ENCODE assay signal across 32 cellular contexts in the genomic region with DNA sequence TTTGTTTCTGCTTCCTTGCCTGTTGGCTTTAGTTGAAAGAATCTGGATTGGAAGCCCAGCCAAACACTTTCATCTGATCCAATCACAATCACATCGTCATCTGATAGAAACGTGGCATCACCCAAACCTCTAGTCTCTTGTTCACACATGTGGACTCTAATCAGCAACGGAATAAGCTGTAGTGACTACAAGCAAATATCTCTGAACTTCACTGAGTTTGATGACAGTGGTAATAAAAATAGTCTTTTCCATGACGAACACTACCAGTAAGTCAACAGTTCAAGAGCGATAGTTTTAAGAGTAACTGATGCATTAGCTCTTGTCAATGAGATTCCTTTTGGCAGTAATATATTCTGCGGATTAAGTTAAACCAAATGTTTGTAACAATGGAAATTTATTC. TPM values are rescaled to one million over a fixed set of nuclear protein-coding genes. Genes with fewer than 3 reads are reported as not detected.
"Had no signal": no experiment of that assay in that cellular context is flagged by ENCODE, and none has a peak within 500 bp of the region (broad histone marks: within the 10 kb centered on the region; RNA-seq: fewer than 3 reads in every experiment).

No MANE protein-coding gene starts in this region.

- H3K27me3 ChIP-seq: body of pancreas, brain microvascular endothelial cell, breast epithelium had no signal

- H3K4me3 ChIP-seq: adrenal gland, body of pancreas, breast epithelium had no signal

- H3K36me3 ChIP-seq: adrenal gland, brain microvascular endothelial cell, breast epithelium had no signal

- H3K36me3 Mint-ChIP-seq: activated CD8-positive, alpha-beta memory T cell treated with anti-CD3 and anti-CD28 coated beads, Interleukin-2, amount 10 ng/mL, durations not matched to agents 7 days and 5 days; activated naive CD4-positive, alpha-beta T cell treated with anti-CD3 and anti-CD28 coated beads, Interleukin-2, amount 50 U/mL, for 72 hours; activated naive CD8-positive, alpha-beta T cell treated with anti-CD3 and anti-CD28 coated beads for 36 hours had no signal

- ATAC-seq: activated CD4-positive, alpha-beta T cell treated with anti-CD3 and anti-CD28 coated beads for 36 hours; activated CD8-positive, alpha-beta memory T cell treated with anti-CD3 and anti-CD28 coated beads, Interleukin-2, amount 10 ng/mL, durations not matched to agents 7 days and 5 days; activated CD8-positive, alpha-beta T cell treated with anti-CD3 and anti-CD28 coated beads, Interleukin-2, amount 10 ng/mL, durations not matched to agents 7 days and 5 days; activated naive CD4-positive, alpha-beta T cell treated with anti-CD3 and anti-CD28 coated beads, Interleukin-2, amount 50 U/mL, for 72 hours; body of pancreas had no signal

- H3K9me3 ChIP-seq: adrenal gland, body of pancreas, breast epithelium had no signal

- H3K27ac ChIP-seq: adrenal gland, body of pancreas, brain microvascular endothelial cell, breast epithelium had no signal

- H3K4me1 ChIP-seq: adrenal gland, body of pancreas, breast epithelium had no signal

- DNase-seq: activated B cell treated with CpG ODN at 0.5 μM for 24 hours; activated CD4-positive, alpha-beta memory T cell treated with anti-CD3 and anti-CD28 coated beads, Interleukin-2, amount 10 ng/mL, durations not matched to agents 7 days and 5 days; activated CD4-positive, alpha-beta T cell treated with anti-CD3 and anti-CD28 coated beads for 36 hours; activated CD4-positive, alpha-beta T cell treated with anti-CD3 and anti-CD28 coated beads for 48 hours; activated CD4-positive, alpha-beta T cell treated with anti-CD3 and anti-CD28 coated beads, Interleukin-2, amount 10 ng/mL, durations not matched to agents 7 days and 5 days; activated CD4-positive, alpha-beta T cell treated with anti-CD3 and anti-CD28 coated beads, Interleukin-2, amount 50 U/mL, for 48 hours; activated CD4-positive, CD25-positive, alpha-beta regulatory T cell treated with anti-CD3 and anti-CD28 coated beads, Interleukin-2, amount 50 U/mL, for 72 hours; activated CD8-positive, alpha-beta memory T cell treated with anti-CD3 and anti-CD28 coated beads for 24 hours; activated CD8-positive, alpha-beta memory T cell treated with anti-CD3 and anti-CD28 coated beads, Interleukin-2, amount 10 ng/mL, durations not matched to agents 7 days and 5 days; activated CD8-positive, alpha-beta memory T cell treated with anti-CD3 and anti-CD28 coated beads, Interleukin-2, amount 50 U/mL, for 48 hours; activated CD8-positive, alpha-beta T cell treated with anti-CD3 and anti-CD28 coated beads, Interleukin-2, amount 10 ng/mL, durations not matched to agents 7 days and 5 days; activated effector memory CD4-positive, alpha-beta T cell treated with Interleukin-2 at 50 U/mL for 16 hours; activated gamma-delta T cell; activated naive CD4-positive, alpha-beta T cell treated with anti-CD3 and anti-CD28 coated beads, Interleukin-2, amount 50 U/mL, for 16 hours; activated naive CD4-positive, alpha-beta T cell treated with Interleukin-2 at 50 U/mL for 16 hours; activated naive CD8-positive, alpha-beta T cell treated with anti-CD3 and anti-CD28 coated beads for 36 hours; activated T-cell treated with anti-CD3 and anti-CD28 coated beads, Interleukin-2, amount 50 U/mL, for 24 hours; activated T-cell treated with anti-CD3 and anti-CD28 coated beads, Interleukin-2, amount 50 U/mL, for 48 hours; adrenal gland; amniotic stem cell; aorta; body of pancreas; brain microvascular endothelial cell; central memory CD4-positive, alpha-beta T cell; T-helper 1 cell; T-helper 2 cell; T-helper 9 cell had no signal

- H3K4me3 Mint-ChIP-seq: activated B cell treated with CpG ODN at 0.5 μM for 24 hours; activated CD4-positive, alpha-beta memory T cell treated with anti-CD3 and anti-CD28 coated beads, Interleukin-2, amount 10 ng/mL, durations not matched to agents 7 days and 5 days; activated CD4-positive, alpha-beta T cell treated with anti-CD3 and anti-CD28 coated beads for 36 hours; activated CD4-positive, alpha-beta T cell treated with anti-CD3 and anti-CD28 coated beads, Interleukin-2, amount 10 ng/mL, durations not matched to agents 7 days and 5 days; activated CD8-positive, alpha-beta memory T cell treated with anti-CD3 and anti-CD28 coated beads, Interleukin-2, amount 10 ng/mL, durations not matched to agents 7 days and 5 days; activated CD8-positive, alpha-beta T cell treated with anti-CD3 and anti-CD28 coated beads, Interleukin-2, amount 10 ng/mL, durations not matched to agents 7 days and 5 days; activated naive CD8-positive, alpha-beta T cell treated with anti-CD3 and anti-CD28 coated beads for 36 hours; activated T-cell treated with anti-CD3 and anti-CD28 coated beads, Interleukin-2, amount 50 U/mL, for 24 hours; T-helper 1 cell treated with Interleukin-12 subunit alpha and Interleukin-12 subunit beta and Interleukin-4 antibody, amounts not matched to agents 30 μg/mL and 1 μg/mL, for 36 hours; T-helper 2 cell treated with Interferon-gamma antibody and Interleukin-4, amounts not matched to agents 5 μg/mL and 100 μg/mL, for 36 hours had no signal

- H3K9me3 Mint-ChIP-seq: activated B cell treated with CpG ODN at 0.5 μM for 24 hours; activated CD4-positive, alpha-beta memory T cell treated with anti-CD3 and anti-CD28 coated beads, Interleukin-2, amount 10 ng/mL, durations not matched to agents 7 days and 5 days; activated CD4-positive, alpha-beta T cell treated with anti-CD3 and anti-CD28 coated beads, Interleukin-2, amount 10 ng/mL, durations not matched to agents 7 days and 5 days; activated naive CD4-positive, alpha-beta T cell treated with anti-CD3 and anti-CD28 coated beads, Interleukin-2, amount 50 U/mL, for 72 hours; activated naive CD8-positive, alpha-beta T cell treated with anti-CD3 and anti-CD28 coated beads for 36 hours; activated T-cell treated with anti-CD3 and anti-CD28 coated beads, Interleukin-2, amount 50 U/mL, for 24 hours; activated T-helper 2 cell treated with anti-CD3 and anti-CD28 coated beads, Interferon-gamma antibody, Interleukin-2, Interleukin-4, amounts not matched to agents 10 μg/mL and 5 μg/mL and 100 μg/mL, durations not matched to agents 14 hours and 24 hours and 36 hours; T-helper 1 cell treated with Interleukin-12 subunit alpha and Interleukin-12 subunit beta and Interleukin-4 antibody, amounts not matched to agents 30 μg/mL and 1 μg/mL, for 36 hours; T-helper 2 cell treated with Interferon-gamma antibody and Interleukin-4, amounts not matched to agents 5 μg/mL and 100 μg/mL, for 36 hours had no signal

- H3K27ac Mint-ChIP-seq: activated B cell treated with CpG ODN at 0.5 μM for 24 hours; activated CD4-positive, alpha-beta memory T cell treated with anti-CD3 and anti-CD28 coated beads, Interleukin-2, amount 10 ng/mL, durations not matched to agents 7 days and 5 days; activated CD4-positive, alpha-beta T cell treated with anti-CD3 and anti-CD28 coated beads for 36 hours; activated CD4-positive, alpha-beta T cell treated with anti-CD3 and anti-CD28 coated beads, Interleukin-2, amount 10 ng/mL, durations not matched to agents 7 days and 5 days; activated CD8-positive, alpha-beta memory T cell treated with anti-CD3 and anti-CD28 coated beads, Interleukin-2, amount 10 ng/mL, durations not matched to agents 7 days and 5 days; activated CD8-positive, alpha-beta T cell treated with anti-CD3 and anti-CD28 coated beads, Interleukin-2, amount 10 ng/mL, durations not matched to agents 7 days and 5 days; activated naive CD4-positive, alpha-beta T cell treated with anti-CD3 and anti-CD28 coated beads, Interleukin-2, amount 50 U/mL, for 72 hours; activated naive CD8-positive, alpha-beta T cell treated with anti-CD3 and anti-CD28 coated beads for 36 hours; activated T-cell treated with anti-CD3 and anti-CD28 coated beads, Interleukin-2, amount 50 U/mL, for 24 hours; activated T-helper 2 cell treated with anti-CD3 and anti-CD28 coated beads, Interferon-gamma antibody, Interleukin-2, Interleukin-4, amounts not matched to agents 10 μg/mL and 5 μg/mL and 100 μg/mL, durations not matched to agents 14 hours and 24 hours and 36 hours; T-helper 1 cell treated with Interleukin-12 subunit alpha and Interleukin-12 subunit beta and Interleukin-4 antibody, amounts not matched to agents 30 μg/mL and 1 μg/mL, for 36 hours; T-helper 2 cell treated with Interferon-gamma antibody and Interleukin-4, amounts not matched to agents 5 μg/mL and 100 μg/mL, for 36 hours had no signal

- H3K4me1 Mint-ChIP-seq: activated B cell treated with CpG ODN at 0.5 μM for 24 hours; activated CD4-positive, alpha-beta memory T cell treated with anti-CD3 and anti-CD28 coated beads, Interleukin-2, amount 10 ng/mL, durations not matched to agents 7 days and 5 days; activated CD4-positive, alpha-beta T cell treated with anti-CD3 and anti-CD28 coated beads for 36 hours; activated CD4-positive, alpha-beta T cell treated with anti-CD3 and anti-CD28 coated beads, Interleukin-2, amount 10 ng/mL, durations not matched to agents 7 days and 5 days; activated CD8-positive, alpha-beta memory T cell treated with anti-CD3 and anti-CD28 coated beads, Interleukin-2, amount 10 ng/mL, durations not matched to agents 7 days and 5 days had no signal

RNA-seq across cellular contexts. Expression of gene MECOM, which starts 22.8 kb away (rescaled TPM):
- total RNA-seq: activated CD4-positive, alpha-beta memory T cell treated with anti-CD3 and anti-CD28 coated beads, Interleukin-2, amount 10 ng/mL, durations not matched to agents 7 days and 5 days; activated CD4-positive, alpha-beta T cell treated with anti-CD3 and anti-CD28 coated beads for 36 hours; activated CD4-positive, alpha-beta T cell treated with anti-CD3 and anti-CD28 coated beads, Interleukin-2, amount 10 ng/mL, durations not matched to agents 7 days and 5 days; activated CD8-positive, alpha-beta memory T cell treated with anti-CD3 and anti-CD28 coated beads, Interleukin-2, amount 10 ng/mL, durations not matched to agents 7 days and 5 days; activated CD8-positive, alpha-beta T cell treated with anti-CD3 and anti-CD28 coated beads, Interleukin-2, amount 10 ng/mL, durations not matched to agents 7 days and 5 days; activated naive CD4-positive, alpha-beta T cell treated with anti-CD3 and anti-CD28 coated beads, Interleukin-2, amount 50 U/mL, for 72 hours; activated naive CD8-positive, alpha-beta T cell treated with anti-CD3 and anti-CD28 coated beads for 36 hours; activated T-helper 2 cell treated with anti-CD3 and anti-CD28 coated beads, Interferon-gamma antibody, Interleukin-2, Interleukin-4, amounts not matched to agents 10 μg/mL and 5 μg/mL and 100 μg/mL, durations not matched to agents 14 hours and 24 hours and 36 hours had no signal
